8 cellular contexts compared by ENCODE assay signal in genomic region chr4:153127773-153128494, GRCh38.
A peak's percentile ranks its signal among the peaks of the same experiment; 100 is the strongest.
DNase-seq lines count a peak whose midpoint lies in the region; ATAC-seq, FAIRE-seq and TF ChIP-seq lines count a peak whose summit lies in the region.

No MANE protein-coding gene starts in this region.

- no peak overlapping the region for H2BK5ac ChIP-seq in mesendoderm (ENCODE audit: low read length)

- H3K27ac ChIP-seq in HUES48 (ENCODE audit: low read depth, low read length): peak overlapping the region; percentile 63
- no peak overlapping the region for H3K27ac ChIP-seq in mesendoderm (ENCODE audit: low read depth, low read length)

- no peak overlapping the region for H2BK120ac ChIP-seq in mesendoderm (ENCODE audit: low read depth, low read length)

- peak; percentile 74 for TF ChIP-seq CTCF in AG04449 (IDR thresholded peaks at IDR 0.05; ENCODE audit: insufficient read depth, low read length, missing control alignments)

- no peak overlapping the region for H3K23ac ChIP-seq in mesendoderm (ENCODE audit: low read length)

- H3K27ac Mint-ChIP-seq in activated CD8-positive, alpha-beta memory T cell treated with anti-CD3 and anti-CD28 coated beads, Interleukin-2, amount 10 ng/mL, durations not matched to agents 7 days and 5 days: no peak overlapping the region

- H2AK5ac ChIP-seq in mesendoderm (ENCODE audit: low read length): no peak overlapping the region

- peak; percentile 66 for ATAC-seq in GM19043 (IDR thresholded peaks at IDR 0.05; ENCODE audit: low read depth, unreplicated experiment)
- peak; percentile 80 for ATAC-seq in activated CD8-positive, alpha-beta memory T cell treated with anti-CD3 and anti-CD28 coated beads, Interleukin-2, amount 10 ng/mL, durations not matched to agents 7 days and 5 days

- FAIRE-seq in endometrium (lab: Jason Lieb, UNC): peak; percentile 89

- peaks cover 15% of the 10 kb centered on the region for H3K4me1 ChIP-seq in HUES48 (ENCODE audit: control insufficient read depth, insufficient read depth, low read length)
- peaks cover 2% of the 10 kb centered on the region for H3K4me1 ChIP-seq in mesendoderm (ENCODE audit: control insufficient read depth, low read depth, low read length)

- no peaks in the 10 kb centered on the region for H3K36me3 ChIP-seq in HUES48 (ENCODE audit: control insufficient read depth, insufficient read depth, low read length)
- no peaks in the 10 kb centered on the region for H3K36me3 ChIP-seq in mesendoderm (ENCODE audit: control insufficient read depth, insufficient read depth, low read length)

- H3K56ac ChIP-seq in mesendoderm (ENCODE audit: low read length): peak overlapping the region; percentile 82

- no peak for DNase-seq in AG04449 (ENCODE audit: low read depth, low spot score)
- peak; percentile 77 to 84 for DNase-seq in NOMO-1 (lab: John Stamatoyannopoulos, UW; ENCODE audit: unreplicated experiment in 2 of 2)
- peak; percentile 85 for DNase-seq in activated CD8-positive, alpha-beta memory T cell treated with anti-CD3 and anti-CD28 coated beads, Interleukin-2, amount 10 ng/mL, durations not matched to agents 7 days and 5 days
- DNase-seq in mesendoderm: peak; percentile 88
- peak; percentile 66 to 75 for DNase-seq in stimulated activated CD8-positive, alpha-beta memory T cell treated with anti-CD3 and anti-CD28 coated beads, Interleukin-2, amount 100 ng/mL, for 1 hour (ENCODE audit: low read depth in 2 of 2)

- POLR2A ChIA-PET in AG04449 (lab: Yijun Ruan, JAX): no interaction called here

- no peaks in the 10 kb centered on the region for H3K36me3 Mint-ChIP-seq in activated CD8-positive, alpha-beta memory T cell treated with anti-CD3 and anti-CD28 coated beads, Interleukin-2, amount 10 ng/mL, durations not matched to agents 7 days and 5 days

- H4K8ac ChIP-seq in mesendoderm (ENCODE audit: low read depth, low read length): no peak overlapping the region

- H3K79me2 ChIP-seq in mesendoderm (ENCODE audit: control insufficient read depth, insufficient read depth, low read length): no peaks in the 10 kb centered on the region

- H3K4me3 ChIP-seq in AG04449 (ENCODE audit: low read depth, low read length) (no peak overlapping the region; the same call in 1 of the 2 replicates), HUES48 (ENCODE audit: low read depth, low read length) (peak overlapping the region; percentile 53), mesendoderm (ENCODE audit: low read length) (no peak overlapping the region)

- no peak overlapping the region for H4K5ac ChIP-seq in mesendoderm (ENCODE audit: low read length)

- H3K4me3 Mint-ChIP-seq in activated CD8-positive, alpha-beta memory T cell treated with anti-CD3 and anti-CD28 coated beads, Interleukin-2, amount 10 ng/mL, durations not matched to agents 7 days and 5 days: no peak overlapping the region

- H3K18ac ChIP-seq in mesendoderm (ENCODE audit: low read length): peak overlapping the region; percentile 4

- H2BK15ac ChIP-seq in mesendoderm (replicated peaks; ENCODE audit: low read depth): peak overlapping the region; percentile 79

- peaks cover 57% of the 10 kb centered on the region for H3K27me3 Mint-ChIP-seq in activated CD8-positive, alpha-beta memory T cell treated with anti-CD3 and anti-CD28 coated beads, Interleukin-2, amount 10 ng/mL, durations not matched to agents 7 days and 5 days

- H3K4ac ChIP-seq in mesendoderm (ENCODE audit: low read depth, low read length): peak overlapping the region; percentile 26

- no CpG with 5 or more reads among the region's 18 CpGs for whole genome bisulfite sequencing in mesendoderm (ENCODE audit: extremely low coverage, insufficient coverage, low lambda C conversion rate)

- H3K9ac ChIP-seq in HUES48 (ENCODE audit: low read depth, low read length) (peak overlapping the region; percentile 42; the same call in 1 of the 2 replicates), mesendoderm (ENCODE audit: low read length) (peak overlapping the region; percentile 30)

- no peak overlapping the region for H3K4me2 ChIP-seq in mesendoderm (ENCODE audit: low read length)

- H3K79me1 ChIP-seq in mesendoderm (ENCODE audit: low read length): no peaks in the 10 kb centered on the region

- CTCF ChIA-PET in AG04449 (lab: Yijun Ruan, JAX): interaction anchor here (0.7 to 5.9 kb wide), 66 partner anchors 9 to 628 kb away, joined by 3 to 319 read pairs (median 6); partner anchors contain the start of genes ARFIP1, FHDC1 and TIGD4
- CTCF ChIA-PET in activated CD8-positive, alpha-beta memory T cell treated with anti-CD3 and anti-CD28 coated beads, Interleukin-2, amount 10 ng/mL, durations not matched to agents 7 days and 5 days (lab: Charles Lee): interaction anchor here (0.6 to 6.3 kb wide), 30 partner anchors 9 to 487 kb away, joined by 3 to 202 read pairs (median 4); partner anchors contain the start of genes ARFIP1 and TIGD4

- no peaks in the 10 kb centered on the region for H3K4me1 Mint-ChIP-seq in activated CD8-positive, alpha-beta memory T cell treated with anti-CD3 and anti-CD28 coated beads, Interleukin-2, amount 10 ng/mL, durations not matched to agents 7 days and 5 days

- H3K27me3 ChIP-seq in HUES48 (ENCODE audit: control insufficient read depth, insufficient read depth, low read length) (no peaks in the 10 kb centered on the region), mesendoderm (ENCODE audit: insufficient read depth, low read length, poor library complexity) (no peaks in the 10 kb centered on the region)

- H3K9me3 ChIP-seq in HUES48 (ENCODE audit: control insufficient read depth, insufficient read depth, low read length): no peaks in the 10 kb centered on the region

- no peaks in the 10 kb centered on the region for H3K9me3 Mint-ChIP-seq in activated CD8-positive, alpha-beta memory T cell treated with anti-CD3 and anti-CD28 coated beads, Interleukin-2, amount 10 ng/mL, durations not matched to agents 7 days and 5 days (ENCODE audit: low read depth)
